20 cellular contexts compared by ENCODE assay signal in the genomic region with DNA sequence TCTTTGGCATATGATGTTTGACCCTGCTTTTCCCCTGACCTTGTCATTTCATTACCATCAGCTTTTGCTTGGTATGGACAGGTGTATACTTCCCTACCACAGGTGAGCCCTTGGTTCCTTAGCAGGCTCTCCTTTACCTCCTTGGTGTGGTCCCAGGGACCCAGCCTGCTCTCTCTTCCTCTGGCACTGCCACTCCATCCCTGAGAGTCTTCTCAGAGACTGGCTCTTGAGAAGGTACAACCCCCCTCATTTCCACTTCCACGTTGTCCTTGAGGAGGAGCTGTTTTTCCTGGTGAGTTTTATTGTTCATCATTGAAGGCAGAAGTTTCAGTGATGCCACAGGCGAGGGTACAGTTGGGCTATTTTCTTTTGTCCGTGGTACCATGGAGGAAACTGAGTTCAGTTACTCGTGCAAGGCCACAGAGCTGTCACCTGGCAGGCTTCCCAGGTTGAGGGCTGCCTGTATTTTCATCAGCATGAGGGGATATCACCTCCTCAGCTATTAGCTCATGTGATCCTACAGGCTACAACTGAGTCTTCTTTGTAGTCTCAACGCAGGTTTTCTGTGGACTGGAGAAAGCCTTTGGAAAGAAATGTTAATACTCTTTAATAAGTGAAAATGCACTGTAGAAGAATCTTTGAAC. TPM values are rescaled to one million over a fixed set of nuclear protein-coding genes. Genes with fewer than 3 reads are reported as not detected.
DNase-seq lines count a peak whose midpoint lies in the region; ATAC-seq, FAIRE-seq and TF ChIP-seq lines count a peak whose summit lies in the region.
"Had no signal": no experiment of that assay in that cellular context is flagged by ENCODE, and none has a peak within 500 bp of the region (broad histone marks: within the 10 kb centered on the region; RNA-seq: fewer than 3 reads in every experiment).

No MANE protein-coding gene starts in this region.

- H3K9me3 ChIP-seq in HepG2 (ENCODE audit: low read length), result no peaks in the 10 kb centered on the region
- H3K9me3 ChIP-seq in right lobe of liver, result no peaks in the 10 kb centered on the region
- no peaks in the 10 kb centered on the region for H3K9me3 ChIP-seq in hepatocyte (ENCODE audit: low read depth)

- no peak overlapping the region for H3K27ac ChIP-seq in HepG2 (ENCODE audit: extremely low read length, insufficient read depth, low read length)
- no peak overlapping the region for H3K27ac ChIP-seq in right lobe of liver
- peak overlapping the region; percentile 1 for H3K27ac ChIP-seq in hepatocyte
- H3K27ac ChIP-seq: 22Rv1 had no signal

- no peak overlapping the region for H2AFZ ChIP-seq in HepG2 (ENCODE audit: low read length)
- H2AFZ ChIP-seq in hepatocyte, result no peak overlapping the region

- TF ChIP-seq EP300 in HepG2 (IDR thresholded peaks at IDR 0.05; ENCODE audit: low read depth in 2 of 2, low read length in 2 of 2) (no peak), HepG2 (CRISPR knock-in tag; IDR thresholded peaks at IDR 0.05; ENCODE audit: borderline replicate concordance) (no peak)

- no peak overlapping the region for H3K4me3 Mint-ChIP-seq in immature natural killer cell
- H3K4me3 Mint-ChIP-seq: IgD-negative memory B cell had no signal

- POLR2A ChIA-PET in HepG2 (lab: Yijun Ruan, JAX), result no interaction called here

- no peaks in the 10 kb centered on the region for H3K9me2 ChIP-seq in hepatocyte (replicated peaks; ENCODE audit: insufficient read depth)

- ATAC-seq in HepG2, result no peak
- no peak for ATAC-seq in right lobe of liver
- ATAC-seq: HCT116, Panc1 had no signal

- TF ChIP-seq POLR2A in HepG2 (IDR thresholded peaks at IDR 0.05; ENCODE audit: insufficient read depth in 1 of 2, low read depth in 2 of 2, low read length in 2 of 2) (no peak), right lobe of liver (IDR thresholded peaks at IDR 0.05) (no peak)

- H3K9ac ChIP-seq in HepG2 (ENCODE audit: insufficient read depth, low read depth, low read length), result no peak overlapping the region

- in situ Hi-C loops in HepG2 (cut with HindIII; ENCODE audit: extremely low pct_ligation_motif_present, low pct_unique_long_range_greater_than_20kb), result no loop called here

- H3K4me2 ChIP-seq in HepG2 (ENCODE audit: low read depth, low read length), result no peak overlapping the region
- no peak overlapping the region for H3K4me2 ChIP-seq in hepatocyte

- peaks cover 3% of the 10 kb centered on the region in 2 donors for H3K4me1 Mint-ChIP-seq in immature natural killer cell

- no peak for TF ChIP-seq CTCF in HepG2 (CRISPR knock-in tag; IDR thresholded peaks at IDR 0.05)
- no peak for TF ChIP-seq CTCF in right lobe of liver (IDR thresholded peaks at IDR 0.05)
- no peak for TF ChIP-seq CTCF in hepatocyte (IDR thresholded peaks at IDR 0.05; ENCODE audit: poor library complexity)

- H3K4me1 ChIP-seq in HepG2 (ENCODE audit: insufficient read depth, low read length) (peaks cover 12% of the 10 kb centered on the region; the same call in 1 of the 2 replicates), right lobe of liver (no peaks in the 10 kb centered on the region), hepatocyte (ENCODE audit: insufficient read depth) (no peaks in the 10 kb centered on the region)

- H3K27ac Mint-ChIP-seq in immature natural killer cell, result no peak overlapping the region
- H3K27ac Mint-ChIP-seq: IgD-negative memory B cell had no signal

- peaks cover 0 to 3% (median 0%) of the 10 kb centered on the region in 3 donors for H3K27me3 Mint-ChIP-seq in immature natural killer cell (ENCODE audit: low read depth in 3 of 3)
- H3K27me3 Mint-ChIP-seq: IgD-negative memory B cell had no signal

- CTCF ChIA-PET in HepG2 (lab: Yijun Ruan, JAX; ENCODE audit: low intra/inter-chr PET ratio, low total read pairs), result no interaction called here

- BruUV-seq in HepG2 (replicated peaks; lab: Mats Ljungman, UMichigan), result no TSS peak

- H3K4me3 ChIP-seq in HepG2 (replicated peaks in 1 of 3; ENCODE audit: insufficient read depth in 1 of 3, low read depth in 2 of 3, low read length in 3 of 3) (no peak overlapping the region), right lobe of liver (no peak overlapping the region), hepatocyte (no peak overlapping the region)

- peaks cover 3 to 5% (median 4%) of the 10 kb centered on the region in 3 donors for H3K36me3 Mint-ChIP-seq in immature natural killer cell
- H3K36me3 Mint-ChIP-seq: IgD-negative memory B cell had no signal

- intact Hi-C loops in HepG2 (cut with micrococcal nuclease; ENCODE audit: unreplicated experiment) (no loop called here), right lobe of liver (cut with DNase I) (no loop called here)

- H3K36me3 ChIP-seq in HepG2 (replicated peaks in 1 of 2; ENCODE audit: control insufficient read depth in 1 of 2, insufficient read depth in 2 of 2, low read length in 2 of 2) (peaks cover 27 to 61% of the 10 kb centered on the region in 2 experiments), right lobe of liver (no peaks in the 10 kb centered on the region), hepatocyte (replicated peaks; ENCODE audit: insufficient read depth, low read depth) (no peaks in the 10 kb centered on the region)

- no peak for TF ChIP-seq RAD21 in HepG2 (CRISPR knock-in tag; IDR thresholded peaks at IDR 0.05)

- H4K20me1 ChIP-seq in HepG2 (ENCODE audit: insufficient read depth, low read length) (peaks cover 7% of the 10 kb centered on the region; the same call in 1 of the 2 replicates), hepatocyte (ENCODE audit: insufficient read depth, poor library complexity, severe bottlenecking) (no peaks in the 10 kb centered on the region)

- H3K79me2 ChIP-seq in HepG2 (ENCODE audit: insufficient read depth, low read length), result peaks cover 35% of the 10 kb centered on the region
- H3K79me2 ChIP-seq in hepatocyte, result peaks cover 62% of the 10 kb centered on the region

- peak; percentile 19 for DNase-seq in DMS79 (lab: John Stamatoyannopoulos, UW)
- DNase-seq in DMS79 treated with DMSO at 0.1 percent for 48 hours (lab: John Stamatoyannopoulos, UW), result no peak
- DNase-seq in HepG2 (ENCODE audit: low spot score), result no peak
- DNase-seq in right lobe of liver, result no peak
- no peak for DNase-seq in hepatocyte (ENCODE audit: low spot score)
- no peak for DNase-seq in immature natural killer cell
- no peak for DNase-seq in NCI-H526 treated with DMSO at 0.1 percent for 48 hours (lab: John Stamatoyannopoulos, UW)
- DNase-seq in AML-193 (lab: John Stamatoyannopoulos, UW), result no peak
- DNase-seq: C1 segment of cervical spinal cord, DMS153, NCI-H146, NCI-H2107, NCI-H446, NCI-H748 treated with DMSO at 0.1 percent for 48 hours, SHP77 had no signal

- H3K27me3 ChIP-seq in HepG2 (ENCODE audit: control insufficient read depth in 1 of 2, insufficient read depth in 2 of 2, low read length in 2 of 2), result no peaks in the 10 kb centered on the region
- H3K27me3 ChIP-seq in right lobe of liver, result no peaks in the 10 kb centered on the region
- no peaks in the 10 kb centered on the region for H3K27me3 ChIP-seq in hepatocyte

- no peaks in the 10 kb centered on the region for H3K9me3 Mint-ChIP-seq in immature natural killer cell
- H3K9me3 Mint-ChIP-seq: IgD-negative memory B cell had no signal

- 95% methylated on average over 5 of the region's 5 CpGs for WGBS in HepG2 (ENCODE audit: low lambda C conversion rate)
- 66% methylated on average over 5 of the region's 5 CpGs for WGBS in right lobe of liver (ENCODE audit: insufficient coverage, low coverage, low lambda C conversion rate, missing lambda C conversion rate)
- 85% methylated on average over 5 of the region's 5 CpGs for WGBS in hepatocyte (ENCODE audit: low lambda C conversion rate, missing lambda C conversion rate)

- no peak for FAIRE-seq in HepG2 (lab: Jason Lieb, UNC)
- FAIRE-seq: GM18507 had no signal

TF ChIP-seq in HepG2, 621 proteins besides CTCF, POLR2A, EP300 and RAD21:
- TF ChIP-seq YEATS2 (CRISPR knock-in tag; IDR thresholded peaks at IDR 0.05; ENCODE audit: borderline replicate concordance), result no peak
- TF ChIP-seq SPEN (CRISPR knock-in tag; IDR thresholded peaks at IDR 0.05; ENCODE audit: low read depth), result no peak
- peak; percentile 53 for TF ChIP-seq RBM22 (optimal IDR thresholded peaks at IDR 0.05; ENCODE audit: low read length)

RNA-seq across cellular contexts. Expression of a gene that starts 52.3 kb away (rescaled TPM):
- total RNA-seq in HepG2 (2016; rRNA removed; fragmentation: Illumina TruSeq; extraction: Trizol) (68.1 and 78.4 TPM in 2 replicates), right lobe of liver (10 to 100 TPM; 12.0 to 22.6 (median 19.4) TPM), hepatocyte (57.3 and 60.6 TPM in 2 replicates)
- total RNA-seq in HepG2 (2016; cell fraction: cytosol; rRNA removed; fragmentation: Illumina TruSeq; extraction: Trizol; ENCODE audit: low read depth), result 20.7 and 27.5 TPM in 2 replicates
- 63.6 and 75.1 TPM in 2 replicates for total RNA-seq in HepG2 (2016; cell fraction: insoluble cytoplasmic fraction; rRNA removed; fragmentation: Illumina TruSeq; extraction: Trizol)
- total RNA-seq in HepG2 (2016; cell fraction: membrane; rRNA removed; fragmentation: Illumina TruSeq; extraction: Trizol), result 46.0 and 48.0 TPM in 2 replicates
- total RNA-seq in HepG2 (2016; cell fraction: nucleus; rRNA removed; fragmentation: Illumina TruSeq; extraction: Trizol), result 99.8 and 106 TPM in 2 replicates
- polyA plus RNA-seq in HepG2 (2011; rRNA removed) (71.5 and 77.5 TPM in 2 replicates), hepatocyte (14.3 and 16.1 TPM in 2 replicates), immature natural killer cell (1 to 10 TPM in 2 of 3 donors, under 1 TPM in 1; 0.88 to 3.6 (median 2.4) TPM)
- 46.4 and 63.8 TPM in 2 replicates for polyA plus RNA-seq in HepG2 (2011; cell fraction: cytosol; rRNA removed)
- 160 and 214 TPM in 2 replicates for polyA plus RNA-seq in HepG2 (2011; cell fraction: nucleus; rRNA removed)
- 58.9 and 61.5 TPM in 2 replicates for polyA plus RNA-seq in HepG2 (2012)
- 44.4 and 51.3 TPM in 2 replicates for polyA plus RNA-seq in HepG2 (2016; cell fraction: cytosol; fragmentation: Illumina TruSeq; extraction: Trizol; ENCODE audit: low read depth)
- polyA plus RNA-seq in HepG2 (2016; cell fraction: insoluble cytoplasmic fraction; fragmentation: Illumina TruSeq; extraction: Trizol; ENCODE audit: low read depth), result 65.9 and 71.3 TPM in 2 replicates
- polyA plus RNA-seq in HepG2 (2016; cell fraction: membrane; fragmentation: Illumina TruSeq; extraction: Trizol; ENCODE audit: low read depth), result 51.0 and 55.4 TPM in 2 replicates
- 80.0 and 84.1 TPM in 2 replicates for polyA plus RNA-seq in HepG2 (2016; cell fraction: nucleus; fragmentation: Illumina TruSeq; extraction: Trizol; ENCODE audit: insufficient read depth, low read depth)
- polyA minus RNA-seq in HepG2 (2011; rRNA and poly(A)+ RNA removed; ENCODE audit: low replicate concordance), result 123 and 154 TPM in 2 replicates
- 38.9 and 41.5 TPM in 2 replicates for polyA minus RNA-seq in HepG2 (2011; cell fraction: cytosol; rRNA and poly(A)+ RNA removed)
- polyA minus RNA-seq in HepG2 (2011; cell fraction: nucleus; rRNA and poly(A)+ RNA removed), result 157 and 171 TPM in 2 replicates
